Comparison of ENCODE assay signal across 8 cellular contexts in genomic region chr13:97344250-97345175, GRCh38.
DNase-seq lines count a peak whose midpoint lies in the region; ATAC-seq and TF ChIP-seq lines count a peak whose summit lies in the region.

No MANE protein-coding gene starts in this region.

- H3K27me3 Mint-ChIP-seq in activated CD8-positive, alpha-beta T cell treated with anti-CD3 and anti-CD28 coated beads, Interleukin-2, amount 10 ng/mL, durations not matched to agents 7 days and 5 days (ENCODE audit: low read depth): no peaks in the 10 kb centered on the region

- peaks cover 0 to 29% (median 20%) of the 10 kb centered on the region in 4 donors for H3K4me1 ChIP-seq in tibial artery

- TF ChIP-seq CTCF in GM13977 (IDR thresholded peaks at IDR 0.05; ENCODE audit: extremely low read depth, insufficient read depth, missing control alignments) (peak; percentile 70), tibial artery (IDR thresholded peaks at IDR 0.05) (peak; percentile 56 to 73)

- no peak overlapping the region for H3K4me3 ChIP-seq in tibial artery

- H3K36me3 ChIP-seq in tibial artery: peaks cover 29 to 40% (median 34%) of the 10 kb centered on the region in 3 donors

- no peaks in the 10 kb centered on the region for H3K9me3 Mint-ChIP-seq in activated CD8-positive, alpha-beta T cell treated with anti-CD3 and anti-CD28 coated beads, Interleukin-2, amount 10 ng/mL, durations not matched to agents 7 days and 5 days (ENCODE audit: insufficient read depth)

- peak; percentile 64 for DNase-seq in ACHN
- DNase-seq in GM13977 (ENCODE audit: low spot score): peak; percentile 48
- peak; percentile 44 for DNase-seq in NCI-H345 (lab: John Stamatoyannopoulos, UW)
- DNase-seq in activated CD8-positive, alpha-beta T cell treated with anti-CD3 and anti-CD28 coated beads, Interleukin-2, amount 10 ng/mL, durations not matched to agents 7 days and 5 days: peak; percentile 61
- peak; percentile 59 to 73 for DNase-seq in erythroblast (lab: John Stamatoyannopoulos, UW)
- peak; percentile 73 for DNase-seq in myocyte (ENCODE audit: low read depth)
- DNase-seq in tibial artery: peak in 1 of 2 donors; percentile 63

- no peak overlapping the region for H3K4me3 Mint-ChIP-seq in activated CD8-positive, alpha-beta T cell treated with anti-CD3 and anti-CD28 coated beads, Interleukin-2, amount 10 ng/mL, durations not matched to agents 7 days and 5 days

- no peaks in the 10 kb centered on the region for H3K9me3 ChIP-seq in tibial artery

- no peaks in the 10 kb centered on the region for H3K4me1 Mint-ChIP-seq in activated CD8-positive, alpha-beta T cell treated with anti-CD3 and anti-CD28 coated beads, Interleukin-2, amount 10 ng/mL, durations not matched to agents 7 days and 5 days (ENCODE audit: low read depth)

- POLR2A ChIA-PET in activated CD8-positive, alpha-beta T cell treated with anti-CD3 and anti-CD28 coated beads, Interleukin-2, amount 10 ng/mL, durations not matched to agents 7 days and 5 days (lab: Charles Lee): no interaction called here

- no peak for TF ChIP-seq POLR2A in erythroblast (IDR thresholded peaks at IDR 0.05; ENCODE audit: low read length)

- H3K36me3 Mint-ChIP-seq in activated CD8-positive, alpha-beta T cell treated with anti-CD3 and anti-CD28 coated beads, Interleukin-2, amount 10 ng/mL, durations not matched to agents 7 days and 5 days (ENCODE audit: low read depth): peaks cover 5% of the 10 kb centered on the region

- in situ Hi-C loops in ACHN (cut with HindIII; ENCODE audit: low pct_ligation_motif_present, low pct_unique_long_range_greater_than_20kb, low sequenced_read_pairs): no loop called here
- in situ Hi-C loops in GM13977 (cut with MboI; ENCODE audit: low pct_unique_long_range_greater_than_20kb, low sequenced_read_pairs, unreplicated experiment): loop anchor here (10.0 kb wide), 1 partner anchor 230 kb away; no protein-coding TSS in a partner anchor

- no peak overlapping the region for H3K27ac Mint-ChIP-seq in activated CD8-positive, alpha-beta T cell treated with anti-CD3 and anti-CD28 coated beads, Interleukin-2, amount 10 ng/mL, durations not matched to agents 7 days and 5 days

- intact Hi-C loops in tibial artery (cut with DNase I; ENCODE audit: low total_unique reads): loop anchor here (5.0 kb wide), 2 partner anchors 122 to 232 kb away; partner anchors contain the start of gene MBNL2

- no peaks in the 10 kb centered on the region for H3K27me3 ChIP-seq in tibial artery

- CTCF ChIA-PET in activated CD8-positive, alpha-beta T cell treated with anti-CD3 and anti-CD28 coated beads, Interleukin-2, amount 10 ng/mL, durations not matched to agents 7 days and 5 days (lab: Charles Lee): interaction anchor here (0.6 to 5.5 kb wide), 11 partner anchors 15 to 326 kb away, joined by 3 to 94 read pairs (median 3); partner anchors contain the start of gene MBNL2

- no peak overlapping the region for H3K27ac ChIP-seq in tibial artery

- peak; percentile 66 for ATAC-seq in HG02938 (IDR thresholded peaks at IDR 0.05; ENCODE audit: unreplicated experiment)
- ATAC-seq in activated CD8-positive, alpha-beta T cell treated with anti-CD3 and anti-CD28 coated beads, Interleukin-2, amount 10 ng/mL, durations not matched to agents 7 days and 5 days: peak; percentile 67
